In genomic region chr10:34232481-34232880, GRCh38 we compare ENCODE assay signal across 25 cellular contexts.
"Had no signal": no experiment of that assay in that cellular context is flagged by ENCODE, and none has a peak within 500 bp of the region (broad histone marks: within the 10 kb centered on the region; RNA-seq: fewer than 3 reads in every experiment).

No MANE protein-coding gene starts in this region.

- H3K9me3 Mint-ChIP-seq: mesothelial cell of epicardium; naive thymus-derived CD4-positive, alpha-beta T cell; natural killer cell treated with Interleukin-12 subunit alpha and Interleukin-12 subunit beta and Interleukin-15 and Interleukin-18, amount 100 ng/mL, for 72 hours; stimulated activated naive B cell treated with anti-CD40 and anti-IgM and Interleukin-4, amounts not matched to agents 10 μg/mL and 1 μg/mL and 100 μg/mL, for 72 hours had no signal

- H3K4me1 Mint-ChIP-seq: naive thymus-derived CD4-positive, alpha-beta T cell; stimulated activated naive B cell treated with anti-CD40 and anti-IgM and Interleukin-4, amounts not matched to agents 10 μg/mL and 1 μg/mL and 100 μg/mL, for 72 hours had no signal

- H3K4me3 Mint-ChIP-seq: mesothelial cell of epicardium; naive thymus-derived CD4-positive, alpha-beta T cell; natural killer cell treated with Interleukin-12 subunit alpha and Interleukin-12 subunit beta and Interleukin-15 and Interleukin-18, amount 100 ng/mL, for 72 hours; stimulated activated naive B cell treated with anti-CD40 and anti-IgM and Interleukin-4, amounts not matched to agents 10 μg/mL and 1 μg/mL and 100 μg/mL, for 72 hours had no signal

- H3K27ac Mint-ChIP-seq: mesothelial cell of epicardium; naive thymus-derived CD4-positive, alpha-beta T cell; stimulated activated naive B cell treated with anti-CD40 and anti-IgM and Interleukin-4, amounts not matched to agents 10 μg/mL and 1 μg/mL and 100 μg/mL, for 72 hours had no signal

- H3K27ac ChIP-seq: ovary, skin epidermis, transverse colon, upper lobe of left lung had no signal

- FAIRE-seq: keratinocyte had no signal

- H3K27me3 ChIP-seq: heart right ventricle, ovary, transverse colon, upper lobe of left lung had no signal

- ATAC-seq: left cardiac atrium; naive thymus-derived CD4-positive, alpha-beta T cell; natural killer cell treated with Interleukin-12 subunit alpha and Interleukin-12 subunit beta and Interleukin-15 and Interleukin-18, amount 100 ng/mL, for 72 hours; sciatic nerve; stimulated activated naive B cell treated with anti-CD40 and anti-IgM and Interleukin-4, amounts not matched to agents 10 μg/mL and 1 μg/mL and 100 μg/mL, for 72 hours; stimulated activated naive CD8-positive, alpha-beta T cell treated with anti-CD3 and anti-CD28 coated beads, Interleukin-15, Interleukin-2, amounts not matched to agents 100 U/mL and 50 U/mL, for 24 hours had no signal

- H3K4me1 ChIP-seq: upper lobe of left lung had no signal

- H3K36me3 ChIP-seq: heart right ventricle, ovary, transverse colon, upper lobe of left lung had no signal

- H3K9me3 ChIP-seq: ovary, transverse colon, upper lobe of left lung had no signal

- H3K27me3 Mint-ChIP-seq: progenitor cell of endocrine pancreas; stimulated activated naive B cell treated with anti-CD40 and anti-IgM and Interleukin-4, amounts not matched to agents 10 μg/mL and 1 μg/mL and 100 μg/mL, for 72 hours had no signal

- DNase-seq: heart right ventricle; hippocampal formation; kidney glomerular epithelial cell; left cardiac atrium; left ventricle myocardium inferior; mesendoderm; naive thymus-derived CD4-positive, alpha-beta T cell; ovary; retina; right cardiac atrium; stimulated activated CD4-positive, alpha-beta T cell treated with anti-CD3 and anti-CD28 coated beads, Interleukin-12 subunit alpha, Interleukin-12 subunit beta, amount 100 ng/mL, for 4 hours; stimulated activated CD4-positive, alpha-beta T cell treated with anti-CD3 and anti-CD28 coated beads, Interleukin-15, amount 100 ng/mL, for 24 hours; stimulated activated CD4-positive, alpha-beta T cell treated with anti-CD3 and anti-CD28 coated beads, Interleukin-2, amount 100 ng/mL, for 24 hours; stimulated activated CD4-positive, alpha-beta T cell treated with anti-CD3 and anti-CD28 coated beads, Interleukin-4, amount 100 ng/mL, for 1 hour; stimulated activated naive B cell treated with anti-CD40 and anti-IgM and Interleukin-4, amounts not matched to agents 10 μg/mL and 1 μg/mL and 100 μg/mL, for 72 hours; stimulated activated naive CD8-positive, alpha-beta T cell treated with anti-CD3 and anti-CD28 coated beads, Interleukin-15, Interleukin-2, amounts not matched to agents 100 U/mL and 50 U/mL, for 24 hours; transverse colon; upper lobe of left lung had no signal

- H3K4me3 ChIP-seq: heart right ventricle, left ventricle myocardium inferior, lung, ovary, skin epidermis, transverse colon, upper lobe of left lung had no signal
